25 cellular contexts compared by ENCODE assay signal in the genomic region with DNA sequence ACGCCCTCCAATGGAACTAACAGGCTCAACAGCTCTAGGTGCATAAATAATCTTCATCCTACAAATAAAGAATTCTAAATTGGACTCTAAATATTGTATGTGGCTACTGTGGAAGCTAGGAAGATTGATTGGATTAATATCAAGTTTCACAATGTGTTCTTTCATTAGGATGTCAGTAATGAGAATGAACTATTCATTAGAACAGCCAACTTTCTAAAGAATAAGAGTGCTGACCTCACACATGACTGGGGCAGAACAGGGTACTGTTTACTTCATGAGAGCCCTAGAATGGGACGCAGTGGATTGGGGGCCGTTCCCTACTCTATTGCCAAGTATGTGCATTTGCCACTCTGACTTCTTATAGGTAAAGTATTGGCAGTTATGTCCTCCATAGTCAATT.
"Had no signal": no experiment of that assay in that cellular context is flagged by ENCODE, and none has a peak within 500 bp of the region (broad histone marks: within the 10 kb centered on the region; RNA-seq: fewer than 3 reads in every experiment).

No MANE protein-coding gene starts in this region.

- H3K27ac ChIP-seq: gastrocnemius medialis, heart left ventricle, hepatocyte, left lung, right lobe of liver, thoracic aorta, transverse colon, upper lobe of right lung, uterus had no signal

- DNase-seq: cerebellar nuclear complex; cortex of kidney; effector memory CD8-positive, alpha-beta T cell; erythroblast; gastrocnemius medialis; heart left ventricle; left cardiac atrium; left lung; mesendoderm; naive thymus-derived CD8-positive, alpha-beta T cell; nephron progenitor cell; posterior cingulate gyrus; right lobe of liver; small intestine; stimulated activated CD4-positive, alpha-beta T cell treated with anti-CD3 and anti-CD28 coated beads, Interleukin-12 subunit alpha, Interleukin-12 subunit beta, amount 100 ng/mL, for 4 hours; stimulated activated CD4-positive, alpha-beta T cell treated with anti-CD3 and anti-CD28 coated beads, Interleukin-1b, Interleukin-23, amount 100 ng/mL, for 48 hours; stimulated activated CD4-positive, alpha-beta T cell treated with anti-CD3 and anti-CD28 coated beads, Interleukin-4, amount 100 ng/mL, for 1 hour; stimulated activated CD8-positive, alpha-beta memory T cell treated with anti-CD3 and anti-CD28 coated beads, Interleukin-4, amount 100 ng/mL, for 48 hours; stimulated activated naive CD4-positive, alpha-beta T cell; stimulated activated naive CD8-positive, alpha-beta T cell treated with anti-CD3 and anti-CD28 coated beads, Interleukin-15, amount 100 ng/mL, for 72 hours; transverse colon; upper lobe of right lung; uterus had no signal

- H3K4me1 ChIP-seq: gastrocnemius medialis, heart left ventricle, left lung, right lobe of liver, transverse colon, upper lobe of right lung, uterus had no signal

- H3K4me3 ChIP-seq: gastrocnemius medialis, heart left ventricle, hepatocyte, left lung, right lobe of liver, thoracic aorta, transverse colon, upper lobe of right lung, uterus had no signal

- H3K27me3 ChIP-seq: gastrocnemius medialis, heart left ventricle, hepatocyte, left lung, right lobe of liver, transverse colon, upper lobe of right lung, uterus had no signal

- H3K36me3 ChIP-seq: gastrocnemius medialis, heart left ventricle, left lung, right lobe of liver, thoracic aorta, transverse colon, upper lobe of right lung, uterus had no signal

- H3K9me3 ChIP-seq: gastrocnemius medialis, right lobe of liver, thoracic aorta, transverse colon, upper lobe of right lung, uterus had no signal
